Comparison of ENCODE assay signal across 18 cellular contexts in genomic region chr12:6843118-6843902, GRCh38. TPM values are rescaled to one million over a fixed set of nuclear protein-coding genes. Genes with fewer than 3 reads are reported as not detected.
DNase-seq lines count a peak whose midpoint lies in the region; ATAC-seq, FAIRE-seq and TF ChIP-seq lines count a peak whose summit lies in the region.
"Had no signal": no experiment of that assay in that cellular context is flagged by ENCODE, and none has a peak within 500 bp of the region (broad histone marks: within the 10 kb centered on the region; RNA-seq: fewer than 3 reads in every experiment).

No MANE protein-coding gene starts in this region.

- H3K4me1 Mint-ChIP-seq in activated CD4-positive, alpha-beta T cell treated with anti-CD3 and anti-CD28 coated beads for 36 hours: no peaks in the 10 kb centered on the region
- H3K4me1 Mint-ChIP-seq in activated CD4-positive, alpha-beta T cell treated with anti-CD3 and anti-CD28 coated beads, Interleukin-2, amount 10 ng/mL, durations not matched to agents 24 days and 14 days: peaks cover 9% of the 10 kb centered on the region

- peaks cover 2% of the 10 kb centered on the region; the same call in 1 of the 2 replicates for H3K23me2 ChIP-seq in H1 (ENCODE audit: low read depth, low read length)

- H3K4me2 ChIP-seq in H1 (ENCODE audit: insufficient read depth in 1 of 2, low read depth in 2 of 2, low read length in 2 of 2): no peak overlapping the region
- H3K4me2 ChIP-seq: hepatocyte had no signal

- no peak for TF ChIP-seq EP300 in H1 (IDR thresholded peaks at IDR 0.05; ENCODE audit: borderline replicate concordance in 1 of 2, low read depth in 2 of 2, low read length in 2 of 2)
- TF ChIP-seq EP300 in transverse colon (IDR thresholded peaks at IDR 0.05; ENCODE audit: low read depth): no peak

- 81% methylated on average over 15 of the region's 16 CpGs; no CpG with 5 or more reads in 1 of the 2 experiments for WGBS in H1 (ENCODE audit: extremely low coverage in 1 of 2, insufficient coverage in 1 of 2, insufficient read length in 1 of 2, insufficient replicate concordance in 2 of 2, low coverage in 1 of 2, low lambda C conversion rate in 2 of 2, missing lambda C conversion rate in 1 of 2), 2 experiments
- WGBS in transverse colon (ENCODE audit: low coverage in 1 of 2), 2 donors: 20 to 71% methylated on average over 3 to 16 of the region's 16 CpGs
- WGBS in prostate gland: 86% methylated on average over 15 of the region's 16 CpGs

- H3K36me3 ChIP-seq in Panc1 (ENCODE audit: control insufficient read depth, insufficient read depth, low read length) (no peaks in the 10 kb centered on the region), H1 (ENCODE audit: control insufficient read depth in 2 of 4, insufficient read depth in 4 of 4, low read length in 3 of 4) (peaks cover 17 to 57% (median 44%) of the 10 kb centered on the region in 4 experiments), transverse colon (no peaks in the 10 kb centered on the region), prostate gland (no peaks in the 10 kb centered on the region)

- H3K9ac ChIP-seq in H1 (replicated peaks in 1 of 4; ENCODE audit: extremely low read depth in 1 of 4, low read depth in 3 of 4, low read length in 3 of 4): no peak overlapping the region
- H3K9ac ChIP-seq: parathyroid adenoma had no signal

- no peak overlapping the region for H2AK5ac ChIP-seq in H1 (ENCODE audit: low read depth, low read length)

- H3K27me3 Mint-ChIP-seq in activated CD4-positive, alpha-beta T cell treated with anti-CD3 and anti-CD28 coated beads for 36 hours: no peaks in the 10 kb centered on the region
- H3K27me3 Mint-ChIP-seq in activated CD4-positive, alpha-beta T cell treated with anti-CD3 and anti-CD28 coated beads, Interleukin-2, amount 10 ng/mL, durations not matched to agents 24 days and 14 days: no peaks in the 10 kb centered on the region

- no peak overlapping the region for H2AFZ ChIP-seq in H1 (ENCODE audit: low read length)
- H2AFZ ChIP-seq: hepatocyte, parathyroid adenoma had no signal

- H4K20me1 ChIP-seq in H1 (replicated peaks in 1 of 2; ENCODE audit: control insufficient read depth in 1 of 2, insufficient read depth in 2 of 2, low read length in 2 of 2): peaks cover 4 to 6% of the 10 kb centered on the region in 2 experiments

- H3K79me1 ChIP-seq in H1 (ENCODE audit: low read depth, low read length): peaks cover 2% of the 10 kb centered on the region

- H4K91ac ChIP-seq in H1 (replicated peaks; ENCODE audit: insufficient read length, low read length): no peak overlapping the region

- peaks cover 17% of the 10 kb centered on the region for H3K36me3 Mint-ChIP-seq in activated CD4-positive, alpha-beta T cell treated with anti-CD3 and anti-CD28 coated beads for 36 hours (ENCODE audit: low read depth)
- H3K36me3 Mint-ChIP-seq in activated CD4-positive, alpha-beta T cell treated with anti-CD3 and anti-CD28 coated beads, Interleukin-2, amount 10 ng/mL, durations not matched to agents 24 days and 14 days (ENCODE audit: low read depth): peaks cover 18% of the 10 kb centered on the region
- H3K36me3 Mint-ChIP-seq: memory B cell had no signal

- H3K23ac ChIP-seq in H1 (ENCODE audit: insufficient read length): no peak overlapping the region

- H3K14ac ChIP-seq in H1 (ENCODE audit: insufficient read length): no peak overlapping the region

- no peak overlapping the region for H2BK12ac ChIP-seq in H1 (ENCODE audit: low read depth, low read length)

- H3K4ac ChIP-seq in H1 (replicated peaks; ENCODE audit: insufficient read length, low read depth, low read length): no peak overlapping the region

- no peak overlapping the region for H3K4me3 ChIP-seq in Panc1 (ENCODE audit: low read depth in 2 of 2, low read length in 2 of 2)
- no peak overlapping the region for H3K4me3 ChIP-seq in H1 (ENCODE audit: extremely low read depth in 1 of 4, insufficient read depth in 2 of 4, low read depth in 3 of 4, low read length in 4 of 4)
- no peak overlapping the region for H3K4me3 ChIP-seq in transverse colon
- H3K4me3 ChIP-seq in prostate gland: no peak overlapping the region
- no peak overlapping the region for H3K4me3 ChIP-seq in foreskin fibroblast (ENCODE audit: low read depth in 1 of 2, low read length in 2 of 2)
- H3K4me3 ChIP-seq: hepatocyte, MG63, Peyer's patch, tibial nerve had no signal

- H3K4me1 ChIP-seq in Panc1 (ENCODE audit: control insufficient read depth, insufficient read depth, low read length) (no peaks in the 10 kb centered on the region; the same call in 1 of the 2 replicates), H1 (replicated peaks in 1 of 4; ENCODE audit: control insufficient read depth in 3 of 4, insufficient read depth in 4 of 4, low read length in 3 of 4) (peaks cover 0 to 3% (median 2%) of the 10 kb centered on the region in 4 experiments; a peak in 1 of 7 replicates), transverse colon (no peaks in the 10 kb centered on the region), prostate gland (replicated peaks) (no peaks in the 10 kb centered on the region)
- H3K4me1 ChIP-seq: parathyroid adenoma, tibial nerve had no signal

- H3K56ac ChIP-seq in H1 (replicated peaks; ENCODE audit: insufficient read length, low read depth, low read length): no peak overlapping the region

- H2BK20ac ChIP-seq in H1 (ENCODE audit: low read length): no peak overlapping the region

- no TSS peak for BruUV-seq in Panc1 (replicated peaks; lab: Mats Ljungman, UMichigan)

- H3K27me3 ChIP-seq in Panc1 (ENCODE audit: control insufficient read depth, insufficient read depth, low read length) (no peaks in the 10 kb centered on the region), H1 (replicated peaks in 1 of 4; ENCODE audit: control insufficient read depth in 3 of 4, extremely low read depth in 1 of 4, insufficient read depth in 3 of 4, low read length in 3 of 4) (no peaks in the 10 kb centered on the region), transverse colon (no peaks in the 10 kb centered on the region), prostate gland (replicated peaks; ENCODE audit: insufficient read depth) (no peaks in the 10 kb centered on the region)
- H3K27me3 ChIP-seq: hepatocyte, MG63, Peyer's patch, tibial nerve had no signal

- H2BK120ac ChIP-seq in H1 (replicated peaks; ENCODE audit: low read depth, low read length): no peak overlapping the region

- no peaks in the 10 kb centered on the region for H3K9me3 Mint-ChIP-seq in activated CD4-positive, alpha-beta T cell treated with anti-CD3 and anti-CD28 coated beads for 36 hours (ENCODE audit: low read depth)
- H3K9me3 Mint-ChIP-seq in activated CD4-positive, alpha-beta T cell treated with anti-CD3 and anti-CD28 coated beads, Interleukin-2, amount 10 ng/mL, durations not matched to agents 24 days and 14 days: no peaks in the 10 kb centered on the region
- H3K9me3 Mint-ChIP-seq: memory B cell had no signal

- H2BK5ac ChIP-seq in H1 (ENCODE audit: low read depth, low read length): no peak overlapping the region

- H3K9me3 ChIP-seq in Panc1 (ENCODE audit: control insufficient read depth, insufficient read depth, low read depth, low read length) (no peaks in the 10 kb centered on the region), H1 (ENCODE audit: insufficient read depth in 2 of 2, low read depth in 1 of 2, low read length in 1 of 2) (no peaks in the 10 kb centered on the region), transverse colon (no peaks in the 10 kb centered on the region), prostate gland (no peaks in the 10 kb centered on the region)
- H3K9me3 ChIP-seq: MG63, Peyer's patch, tibial nerve had no signal

- no peak overlapping the region for H2BK15ac ChIP-seq in H1 (ENCODE audit: low read length)

- no peak overlapping the region for H3K27ac Mint-ChIP-seq in activated CD4-positive, alpha-beta T cell treated with anti-CD3 and anti-CD28 coated beads for 36 hours
- no peak overlapping the region for H3K27ac Mint-ChIP-seq in activated CD4-positive, alpha-beta T cell treated with anti-CD3 and anti-CD28 coated beads, Interleukin-2, amount 10 ng/mL, durations not matched to agents 24 days and 14 days
- H3K27ac Mint-ChIP-seq: memory B cell had no signal

- no peak overlapping the region for H3K18ac ChIP-seq in H1 (ENCODE audit: extremely low read depth, low read length)

- no peak for TF ChIP-seq CTCF in Panc1 (IDR thresholded peaks at IDR 0.05)
- TF ChIP-seq CTCF in H1 (IDR thresholded peaks at IDR 0.05; ENCODE audit: control extremely low read depth in 1 of 3, insufficient read depth in 1 of 3, low read depth in 1 of 3, low read length in 3 of 3): peak in 2 of 3 experiments; percentile 22 to 26; a peak in 2 of 4 replicates
- TF ChIP-seq CTCF in transverse colon (IDR thresholded peaks at IDR 0.05): no peak
- TF ChIP-seq CTCF in prostate gland (IDR thresholded peaks at IDR 0.05): no peak
- no peak for TF ChIP-seq CTCF in foreskin fibroblast (IDR thresholded peaks at IDR 0.05; ENCODE audit: low read depth, low read length)

- POLR2A ChIA-PET in activated CD4-positive, alpha-beta T cell treated with anti-CD3 and anti-CD28 coated beads for 36 hours (lab: Charles Lee): interaction anchor here (0.6 to 2.1 kb wide), 2 partner anchors 10 to 26 kb away, joined by 3 to 6 read pairs; no protein-coding TSS in a partner anchor
- POLR2A ChIA-PET in Panc1 (lab: Charles Lee): no interaction called here
- POLR2A ChIA-PET in H1 (lab: Charles Lee; ENCODE audit: partially characterized antibody): interaction anchor here (0.7 to 27.1 kb wide), 10 partner anchors 2 to 309 kb away, joined by 3 to 588 read pairs (median 6); partner anchors contain the start of genes C12orf57, CDCA3, GAPDH and GNB3

- CTCF ChIA-PET in activated CD4-positive, alpha-beta T cell treated with anti-CD3 and anti-CD28 coated beads for 36 hours (lab: Charles Lee): interaction anchor here (0.5 to 1.8 kb wide), 5 partner anchors 9 to 82 kb away, joined by 3 to 10 read pairs (median 3); partner anchors contain the start of gene P3H3
- CTCF ChIA-PET in Panc1 (lab: Charles Lee) (no interaction called here), H1 (lab: Charles Lee; ENCODE audit: partially characterized antibody) (interaction anchor here (0.6 to 21.4 kb wide), 7 partner anchors 4 to 114 kb away, joined by 3 to 292 read pairs (median 4); partner anchors contain the start of genes CDCA3, GNB3, MLF2 and P3H3)

- no peak; a peak in 1 of 3 replicates for TF ChIP-seq POLR2A in H1 (IDR thresholded peaks at IDR 0.05; ENCODE audit: control extremely low read depth in 1 of 2, low read depth in 2 of 2, low read length in 2 of 2)
- TF ChIP-seq POLR2A in transverse colon (IDR thresholded peaks at IDR 0.05): no peak
- no peak for TF ChIP-seq POLR2A in prostate gland (IDR thresholded peaks at IDR 0.05)

- no peak overlapping the region for H4K5ac ChIP-seq in H1 (ENCODE audit: insufficient read length, low read depth, low read length)

- intact Hi-C loops in activated CD4-positive, alpha-beta T cell treated with anti-CD3 and anti-CD28 coated beads for 36 hours (cut with DNase I, micrococcal nuclease): no loop called here
- intact Hi-C loops in activated CD4-positive, alpha-beta T cell treated with anti-CD3 and anti-CD28 coated beads, Interleukin-2, amount 10 ng/mL, durations not matched to agents 24 days and 14 days (cut with micrococcal nuclease): no loop called here
- intact Hi-C loops in Panc1 (cut with micrococcal nuclease; ENCODE audit: unreplicated experiment): no loop called here
- intact Hi-C loops in transverse colon (cut with DNase I; ENCODE audit: low total_unique reads): no loop called here
- intact Hi-C loops in prostate gland (cut with DNase I): no loop called here

- H3K79me2 ChIP-seq in H1 (ENCODE audit: control insufficient read depth in 1 of 2, insufficient read depth in 2 of 2, low read length in 2 of 2): no peaks in the 10 kb centered on the region
- H3K79me2 ChIP-seq: hepatocyte had no signal

- H4K8ac ChIP-seq in H1 (ENCODE audit: extremely low read depth, insufficient read depth, low read length): no peak overlapping the region

- peak in 1 of 2 experiments; percentile 35; a peak in 1 of 4 replicates for TF ChIP-seq RAD21 in H1 (IDR thresholded peaks at IDR 0.05 in 1 of 2, conservative IDR thresholded peaks at IDR 0.05 in 1 of 2; ENCODE audit: low read depth in 2 of 2, low read length in 2 of 2)

- H3K27ac ChIP-seq in Panc1 (ENCODE audit: low read length): no peak overlapping the region
- H3K27ac ChIP-seq in H1 (ENCODE audit: low read depth, low read length): no peak overlapping the region
- no peak overlapping the region for H3K27ac ChIP-seq in transverse colon
- H3K27ac ChIP-seq in prostate gland: no peak overlapping the region
- H3K27ac ChIP-seq: hepatocyte, HL-60, parathyroid adenoma, Peyer's patch, tibial nerve had no signal

- FAIRE-seq in H1 (lab: Jason Lieb, UNC): no peak
- FAIRE-seq: A204.1 had no signal

- in situ Hi-C loops in Panc1 (cut with HindIII; ENCODE audit: low pct_unique_long_range_greater_than_20kb, low sequenced_read_pairs): no loop called here
- in situ Hi-C loops in transverse colon (cut with MboI; ENCODE audit: low pct_ligation_motif_present in 1 of 4, low pct_unique_long_range_greater_than_20kb in 1 of 4, low sequenced_read_pairs in 3 of 4): loop anchor here in 2 of 4 donors (25.0 kb wide), 1 partner anchor 106 kb away; no protein-coding TSS in a partner anchor

- ATAC-seq in activated CD4-positive, alpha-beta T cell treated with anti-CD3 and anti-CD28 coated beads for 36 hours: peak; percentile 21
- ATAC-seq in Panc1: peak; percentile 56
- no peak for ATAC-seq in GM21723 (IDR thresholded peaks at IDR 0.05; ENCODE audit: unreplicated experiment)

- no peak overlapping the region for H3K4me3 Mint-ChIP-seq in activated CD4-positive, alpha-beta T cell treated with anti-CD3 and anti-CD28 coated beads for 36 hours
- no peak overlapping the region for H3K4me3 Mint-ChIP-seq in activated CD4-positive, alpha-beta T cell treated with anti-CD3 and anti-CD28 coated beads, Interleukin-2, amount 10 ng/mL, durations not matched to agents 24 days and 14 days
- H3K4me3 Mint-ChIP-seq: memory B cell had no signal

- no peak for DNase-seq in activated CD4-positive, alpha-beta T cell treated with anti-CD3 and anti-CD28 coated beads for 36 hours
- DNase-seq in activated CD4-positive, alpha-beta T cell treated with anti-CD3 and anti-CD28 coated beads, Interleukin-2, amount 10 ng/mL, durations not matched to agents 24 days and 14 days: no peak
- no peak for DNase-seq in Panc1 (ENCODE audit: low read depth, low spot score)
- no peak for DNase-seq in H1 (ENCODE audit: low read depth in 1 of 2, low spot score in 2 of 2)
- DNase-seq in transverse colon: peak; percentile 10
- no peak for DNase-seq in prostate gland (ENCODE audit: low spot score)
- no peak for DNase-seq in foreskin fibroblast
- DNase-seq: activated CD8-positive, alpha-beta memory T cell treated with anti-CD3 and anti-CD28 coated beads for 24 hours; activated naive CD4-positive, alpha-beta T cell treated with anti-CD3 and anti-CD28 coated beads, Interleukin-2, amount 50 U/mL, for 16 hours; MG63; Peyer's patch had no signal

RNA-seq across cellular contexts. Expression of gene GNB3, which starts 2.6 kb away (rescaled TPM):
- under 1 TPM; 0.66 to 0.76 TPM for total RNA-seq in activated CD4-positive, alpha-beta T cell treated with anti-CD3 and anti-CD28 coated beads for 36 hours
- 1.6 and 1.7 TPM in 2 replicates for total RNA-seq in activated CD4-positive, alpha-beta T cell treated with anti-CD3 and anti-CD28 coated beads, Interleukin-2, amount 10 ng/mL, durations not matched to agents 24 days and 14 days
- total RNA-seq in Panc1 (2021; ENCODE audit: unreplicated experiment) (0.21 TPM), transverse colon (under 1 TPM in 2 of 4 donors, not detected in 2; 0.14 to 0.32 TPM), prostate gland (1 to 10 TPM; 2.3 to 2.4 TPM)
- 1.1 TPM for polyA plus RNA-seq in Panc1 (2012; ENCODE audit: insufficient read length)
- total RNA-seq in H1 (2021; fragmentation: NEBNext Ultra II Directional; extraction: Animal tissue kit (Norgen Biotek cat#: 25700)): 9.0 and 9.9 TPM in 2 replicates
- 9.9 and 13.9 TPM in 2 replicates for polyA plus RNA-seq in H1 (2011; rRNA removed)
- 12.7 TPM for polyA plus RNA-seq in H1 (2011; cell fraction: cytosol; rRNA removed)
- 82.1 TPM for polyA plus RNA-seq in H1 (2011; cell fraction: nucleus; rRNA removed)
- polyA plus RNA-seq in H1 (2012, experiment 1 of 2): 10.9 to 15.6 TPM (median 13.3 TPM) in 4 replicates
- polyA plus RNA-seq in H1 (2012, experiment 2 of 2): 7.5 TPM
- 5.5 TPM for polyA plus RNA-seq in H1 (2013, experiment 1 of 2)
- 4.9 TPM for polyA plus RNA-seq in H1 (2013, experiment 2 of 2)
- 5.6 and 5.7 TPM in 2 replicates for polyA minus RNA-seq in H1 (2011; rRNA and poly(A)+ RNA removed)
- 6.0 TPM for polyA minus RNA-seq in H1 (2011; cell fraction: cytosol; rRNA and poly(A)+ RNA removed)
- 17.2 TPM for polyA minus RNA-seq in H1 (2011; cell fraction: nucleus; rRNA and poly(A)+ RNA removed)

RNA-seq across cellular contexts. Expression of gene CDCA3, which starts 7.8 kb away (rescaled TPM):
- total RNA-seq in activated CD4-positive, alpha-beta T cell treated with anti-CD3 and anti-CD28 coated beads for 36 hours: 10 to 100 TPM; 87.8 to 99.7 TPM
- total RNA-seq in activated CD4-positive, alpha-beta T cell treated with anti-CD3 and anti-CD28 coated beads, Interleukin-2, amount 10 ng/mL, durations not matched to agents 24 days and 14 days: 32.6 and 33.7 TPM in 2 replicates
- total RNA-seq in Panc1 (2021; ENCODE audit: unreplicated experiment): 59.0 TPM
- 33.8 TPM for polyA plus RNA-seq in Panc1 (2012; ENCODE audit: insufficient read length)
- total RNA-seq in H1 (2021; fragmentation: NEBNext Ultra II Directional; extraction: Animal tissue kit (Norgen Biotek cat#: 25700)): 47.4 and 47.7 TPM in 2 replicates
- 71.2 and 77.0 TPM in 2 replicates for polyA plus RNA-seq in H1 (2011; rRNA removed)
- polyA plus RNA-seq in H1 (2011; cell fraction: cytosol; rRNA removed): 75.6 TPM
- polyA plus RNA-seq in H1 (2011; cell fraction: nucleus; rRNA removed): 85.8 TPM
- polyA plus RNA-seq in H1 (2012, experiment 1 of 2): 46.7 to 59.8 TPM (median 55.0 TPM) in 4 replicates
- 40.3 TPM for polyA plus RNA-seq in H1 (2012, experiment 2 of 2)
- polyA plus RNA-seq in H1 (2013, experiment 1 of 2): 51.4 TPM
- polyA plus RNA-seq in H1 (2013, experiment 2 of 2): 48.1 TPM
- 21.4 and 28.2 TPM in 2 replicates for polyA minus RNA-seq in H1 (2011; rRNA and poly(A)+ RNA removed)
- polyA minus RNA-seq in H1 (2011; cell fraction: cytosol; rRNA and poly(A)+ RNA removed): 27.6 TPM
- polyA minus RNA-seq in H1 (2011; cell fraction: nucleus; rRNA and poly(A)+ RNA removed): 55.8 TPM
- total RNA-seq in transverse colon: 1 to 10 TPM in 3 of 4 donors, not detected in 1; 3.0 to 8.8 (median 3.3) TPM
- total RNA-seq in prostate gland: 10 to 100 TPM in 1 of 2 donors, 1 to 10 TPM in 1; 1.7 to 16.2 TPM

RNA-seq across cellular contexts. Expression of gene USP5, which starts 8.6 kb away (rescaled TPM):
- 100 to 1,000 TPM; 128 to 132 TPM for total RNA-seq in activated CD4-positive, alpha-beta T cell treated with anti-CD3 and anti-CD28 coated beads for 36 hours
- 121 TPM in 2 replicates for total RNA-seq in activated CD4-positive, alpha-beta T cell treated with anti-CD3 and anti-CD28 coated beads, Interleukin-2, amount 10 ng/mL, durations not matched to agents 24 days and 14 days
- total RNA-seq in Panc1 (2021; ENCODE audit: unreplicated experiment) (104 TPM), transverse colon (100 to 1,000 TPM in 1 of 4 donors, 10 to 100 TPM in 3; 30.5 to 171 (median 35.4) TPM), prostate gland (10 to 100 TPM; 58.3 to 84.1 TPM)
- 72.1 TPM for polyA plus RNA-seq in Panc1 (2012; ENCODE audit: insufficient read length)
- total RNA-seq in H1 (2021; fragmentation: NEBNext Ultra II Directional; extraction: Animal tissue kit (Norgen Biotek cat#: 25700)): 148 and 159 TPM in 2 replicates
- polyA plus RNA-seq in H1 (2011; rRNA removed): 66.5 and 83.9 TPM in 2 replicates
- polyA plus RNA-seq in H1 (2011; cell fraction: cytosol; rRNA removed): 90.3 TPM
- 161 TPM for polyA plus RNA-seq in H1 (2011; cell fraction: nucleus; rRNA removed)
- polyA plus RNA-seq in H1 (2012, experiment 1 of 2): 75.8 to 102 TPM (median 96.4 TPM) in 4 replicates
- polyA plus RNA-seq in H1 (2012, experiment 2 of 2): 103 TPM
- 86.0 TPM for polyA plus RNA-seq in H1 (2013, experiment 1 of 2)
- 70.7 TPM for polyA plus RNA-seq in H1 (2013, experiment 2 of 2)
- polyA minus RNA-seq in H1 (2011; rRNA and poly(A)+ RNA removed): 132 and 136 TPM in 2 replicates
- polyA minus RNA-seq in H1 (2011; cell fraction: cytosol; rRNA and poly(A)+ RNA removed): 57.0 TPM
- 43.7 TPM for polyA minus RNA-seq in H1 (2011; cell fraction: nucleus; rRNA and poly(A)+ RNA removed)

RNA-seq across cellular contexts. Expression of gene P3H3, which starts 15.1 kb away (rescaled TPM):
- total RNA-seq in activated CD4-positive, alpha-beta T cell treated with anti-CD3 and anti-CD28 coated beads for 36 hours: 1 to 10 TPM in 1 of 2 experiments, under 1 TPM in 1; 0.86 to 1.3 TPM
- total RNA-seq in activated CD4-positive, alpha-beta T cell treated with anti-CD3 and anti-CD28 coated beads, Interleukin-2, amount 10 ng/mL, durations not matched to agents 24 days and 14 days: 4.1 and 4.7 TPM in 2 replicates
- total RNA-seq in Panc1 (2021; ENCODE audit: unreplicated experiment) (11.0 TPM), transverse colon (10 to 100 TPM in 3 of 4 donors, 1 to 10 TPM in 1; 5.9 to 32.9 (median 14.4) TPM), prostate gland (10 to 100 TPM; 25.7 to 28.8 TPM)
- 19.7 TPM for polyA plus RNA-seq in Panc1 (2012; ENCODE audit: insufficient read length)
- total RNA-seq in H1 (2021; fragmentation: NEBNext Ultra II Directional; extraction: Animal tissue kit (Norgen Biotek cat#: 25700)): 42.4 and 43.5 TPM in 2 replicates
- 22.9 and 40.9 TPM in 2 replicates for polyA plus RNA-seq in H1 (2011; rRNA removed)
- 34.9 TPM for polyA plus RNA-seq in H1 (2011; cell fraction: cytosol; rRNA removed)
- 89.3 TPM for polyA plus RNA-seq in H1 (2011; cell fraction: nucleus; rRNA removed)
- polyA plus RNA-seq in H1 (2012, experiment 1 of 2): 28.7 to 51.3 TPM (median 45.4 TPM) in 4 replicates
- polyA plus RNA-seq in H1 (2012, experiment 2 of 2): 27.7 TPM
- 33.4 TPM for polyA plus RNA-seq in H1 (2013, experiment 1 of 2)
- polyA plus RNA-seq in H1 (2013, experiment 2 of 2): 30.6 TPM
- polyA minus RNA-seq in H1 (2011; rRNA and poly(A)+ RNA removed): 14.7 and 16.0 TPM in 2 replicates
- polyA minus RNA-seq in H1 (2011; cell fraction: cytosol; rRNA and poly(A)+ RNA removed): 21.8 TPM
- polyA minus RNA-seq in H1 (2011; cell fraction: nucleus; rRNA and poly(A)+ RNA removed): 35.7 TPM

RNA-seq across cellular contexts. Expression of gene GPR162, which starts 21.7 kb away (rescaled TPM):
- total RNA-seq in activated CD4-positive, alpha-beta T cell treated with anti-CD3 and anti-CD28 coated beads for 36 hours: under 1 TPM; 0.11 to 0.26 TPM
- 0.21 and 0.43 TPM in 2 replicates for total RNA-seq in activated CD4-positive, alpha-beta T cell treated with anti-CD3 and anti-CD28 coated beads, Interleukin-2, amount 10 ng/mL, durations not matched to agents 24 days and 14 days
- total RNA-seq in Panc1 (2021; ENCODE audit: unreplicated experiment) (1.3 TPM), transverse colon (1 to 10 TPM in 3 of 4 donors, not detected in 1; 3.0 to 6.4 (median 3.1) TPM), prostate gland (1 to 10 TPM; 4.3 to 4.4 TPM)
- 4.2 TPM for polyA plus RNA-seq in Panc1 (2012; ENCODE audit: insufficient read length)
- 8.6 and 8.8 TPM in 2 replicates for total RNA-seq in H1 (2021; fragmentation: NEBNext Ultra II Directional; extraction: Animal tissue kit (Norgen Biotek cat#: 25700))
- 7.3 and 9.5 TPM in 2 replicates for polyA plus RNA-seq in H1 (2011; rRNA removed)
- 7.9 TPM for polyA plus RNA-seq in H1 (2011; cell fraction: cytosol; rRNA removed)
- 22.3 TPM for polyA plus RNA-seq in H1 (2011; cell fraction: nucleus; rRNA removed)
- polyA plus RNA-seq in H1 (2012, experiment 1 of 2): 7.5 to 9.0 TPM (median 8.8 TPM) in 4 replicates
- polyA plus RNA-seq in H1 (2012, experiment 2 of 2): 7.7 TPM
- 5.7 TPM for polyA plus RNA-seq in H1 (2013, experiment 1 of 2)
- polyA plus RNA-seq in H1 (2013, experiment 2 of 2): 6.8 TPM
- 4.2 and 4.3 TPM in 2 replicates for polyA minus RNA-seq in H1 (2011; rRNA and poly(A)+ RNA removed)
- 8.6 TPM for polyA minus RNA-seq in H1 (2011; cell fraction: cytosol; rRNA and poly(A)+ RNA removed)
- 6.1 TPM for polyA minus RNA-seq in H1 (2011; cell fraction: nucleus; rRNA and poly(A)+ RNA removed)

Comparison
In these comparisons a context has a peak if more than half of its experiments do, and no peak if none do; other contexts are left out.
1. CTCF ChIP-seq: peak in H1 (2 of 3); none in Panc1 (single experiment), transverse colon (0 of 5), prostate gland (0 of 4) and foreskin fibroblast (single experiment).